In genomic region chr20:36162272-36162966, GRCh38 we compare ENCODE assay signal across 15 cellular contexts. TPM values are rescaled to one million over a fixed set of nuclear protein-coding genes. Genes with fewer than 3 reads are reported as not detected.
DNase-seq lines count a peak whose midpoint lies in the region; ATAC-seq, FAIRE-seq and TF ChIP-seq lines count a peak whose summit lies in the region.
"Had no signal": no experiment of that assay in that cellular context is flagged by ENCODE, and none has a peak within 500 bp of the region (broad histone marks: within the 10 kb centered on the region; RNA-seq: fewer than 3 reads in every experiment).

No MANE protein-coding gene starts in this region.

- H3K18ac ChIP-seq in IMR-90 (ENCODE audit: low read depth, low read length): no peak overlapping the region

- no peak for TF ChIP-seq CTCF in AG10803 (conservative IDR thresholded peaks at IDR 0.05; ENCODE audit: low read length)
- TF ChIP-seq CTCF in IMR-90 (conservative IDR thresholded peaks at IDR 0.05; ENCODE audit: low read depth, low read length): no peak
- TF ChIP-seq CTCF in stomach (IDR thresholded peaks at IDR 0.05): no peak

- TF ChIP-seq EP300 in stomach (IDR thresholded peaks at IDR 0.05): no peak

- ATAC-seq in IMR-90 (ENCODE audit: low read depth) (peak; percentile 29), left ventricle myocardium superior (peak; percentile 57), GM18867 (IDR thresholded peaks at IDR 0.05; ENCODE audit: unreplicated experiment) (no peak)
- ATAC-seq: activated T-cell treated with anti-CD3 and anti-CD28 coated beads, Interleukin-2, amount 50 U/mL, for 72 hours; effector memory CD8-positive, alpha-beta T cell; stimulated activated naive CD8-positive, alpha-beta T cell treated with anti-CD3 and anti-CD28 coated beads, Interleukin-15, Interleukin-2, amounts not matched to agents 100 U/mL and 50 U/mL, for 24 hours had no signal

- no peak overlapping the region for H4K91ac ChIP-seq in IMR-90 (ENCODE audit: insufficient read depth, low read depth, low read length)

- H3K4me1 ChIP-seq in IMR-90 (ENCODE audit: control insufficient read depth, insufficient read depth, low read length) (peaks cover 4% of the 10 kb centered on the region; the same call in 1 of the 2 replicates), SJCRH30 (peaks cover 7% of the 10 kb centered on the region; the same call in 1 of the 2 replicates), stomach (peaks cover 0 to 15% (median 1%) of the 10 kb centered on the region in 4 donors)
- H3K4me1 ChIP-seq: parathyroid adenoma had no signal

- H3K27me3 ChIP-seq in IMR-90 (ENCODE audit: control insufficient read depth, insufficient read depth, low read length) (no peaks in the 10 kb centered on the region), SJCRH30 (0 out of 2 replicates have a peak, but pooled peaks cover 3% of the 10 kb centered on the region), stomach (no peaks in the 10 kb centered on the region)

- no peak overlapping the region for H3K9ac ChIP-seq in IMR-90 (ENCODE audit: low read depth, low read length)
- H3K9ac ChIP-seq: parathyroid adenoma had no signal

- H2AFZ ChIP-seq in IMR-90 (replicated peaks; ENCODE audit: low read length, poor library complexity): peak overlapping the region; percentile 52
- H2AFZ ChIP-seq: parathyroid adenoma had no signal

- 0 out of 2 replicates have a peak overlapping the region, but pooled peaks have one; percentile 24 for H3K23ac ChIP-seq in IMR-90 (ENCODE audit: low read depth, low read length)

- H3K4me3 ChIP-seq in AG10803 (ENCODE audit: low read length): no peak overlapping the region
- no peak overlapping the region for H3K4me3 ChIP-seq in IMR-90 (ENCODE audit: insufficient read depth, low read depth, low read length)
- H3K4me3 ChIP-seq in SJCRH30: peak overlapping the region; percentile 1; the same call in 1 of the 2 replicates
- H3K4me3 ChIP-seq in stomach: no peak overlapping the region

- peaks cover 8% of the 10 kb centered on the region; the same call in 1 of the 2 replicates for H4K20me1 ChIP-seq in IMR-90 (ENCODE audit: insufficient read depth, low read length)

- no peak for FAIRE-seq in GM12891 (lab: Jason Lieb, UNC)

- DNase-seq in AG10803 (ENCODE audit: low read depth) (peak; percentile 16), IMR-90 (peak; percentile 15), SJCRH30 (peak; percentile 70 to 81), left ventricle myocardium superior (peak; percentile 44), stomach (no peak), GM12891 (ENCODE audit: insufficient read length, low spot score) (no peak), putamen (ENCODE audit: low spot score) (no peak)
- DNase-seq: activated T-cell treated with anti-CD3 and anti-CD28 coated beads, Interleukin-2, amount 50 U/mL, for 72 hours; effector memory CD8-positive, alpha-beta T cell; mesenchymal stem cell; NCI-H526; stimulated activated naive CD8-positive, alpha-beta T cell treated with anti-CD3 and anti-CD28 coated beads, Interleukin-15, Interleukin-2, amounts not matched to agents 100 U/mL and 50 U/mL, for 24 hours had no signal

- no peak overlapping the region for H3K27ac ChIP-seq in IMR-90 (ENCODE audit: insufficient read depth, low read length)
- H3K27ac ChIP-seq in SJCRH30: no peak overlapping the region
- no peak overlapping the region for H3K27ac ChIP-seq in stomach
- H3K27ac ChIP-seq: C4-2B, parathyroid adenoma had no signal

- peaks cover 0 to 13% of the 10 kb centered on the region in 2 experiments; a peak in 2 of 4 replicates for H3K79me1 ChIP-seq in IMR-90 (ENCODE audit: low read depth in 1 of 2, low read length in 2 of 2)

- H3K14ac ChIP-seq in IMR-90 (replicated peaks; ENCODE audit: low read depth, low read length): 0 out of 2 replicates have a peak overlapping the region, but pooled peaks have one; percentile 35

- peaks cover 4% of the 10 kb centered on the region; the same call in 1 of the 2 replicates for H3K9me1 ChIP-seq in IMR-90 (ENCODE audit: insufficient read depth, low read length)

- no peak overlapping the region for H2BK5ac ChIP-seq in IMR-90 (ENCODE audit: low read depth, low read length, poor library complexity, severe bottlenecking)

- BruUV-seq in IMR-90 (replicated peaks; lab: Mats Ljungman, UMichigan): no TSS peak

- no peak overlapping the region for H4K5ac ChIP-seq in IMR-90 (ENCODE audit: low read depth, low read length)

- H3K4me2 ChIP-seq in IMR-90 (ENCODE audit: low read depth, low read length): no peak overlapping the region

- H2AK9ac ChIP-seq in IMR-90 (replicated peaks; ENCODE audit: low read depth, low read length, poor library complexity): peak overlapping the region; percentile 80

- H3K9me3 ChIP-seq in IMR-90 (ENCODE audit: control insufficient read depth, insufficient read depth, low read length) (no peaks in the 10 kb centered on the region), SJCRH30 (replicated peaks) (no peaks in the 10 kb centered on the region), stomach (no peaks in the 10 kb centered on the region)

- TF ChIP-seq RAD21 in IMR-90 (IDR thresholded peaks at IDR 0.05; ENCODE audit: low read length): no peak

- CTCF ChIA-PET in IMR-90 (lab: Yijun Ruan, JAX): no interaction called here

- no peak overlapping the region for H3K4ac ChIP-seq in IMR-90 (ENCODE audit: low read depth, low read length)

- 68% methylated on average over 5 of the region's 14 CpGs; no CpG with 5 or more reads in 1 of the 2 experiments for WGBS in IMR-90 (ENCODE audit: extremely low coverage in 2 of 2, insufficient read length in 1 of 2), 2 experiments
- 50 to 56% (median 52%) methylated on average over 6 to 14 of the region's 14 CpGs for WGBS in stomach, 5 donors

- H2BK120ac ChIP-seq in IMR-90 (ENCODE audit: low read depth, low read length): no peak overlapping the region

- H3K56ac ChIP-seq in IMR-90 (ENCODE audit: extremely low read depth, insufficient read depth, low read length): no peak overlapping the region

- H4K8ac ChIP-seq in IMR-90 (ENCODE audit: low read depth in 2 of 2, low read length in 2 of 2): no peak overlapping the region

- intact Hi-C loops in IMR-90 (cut with micrococcal nuclease) (no loop called here), left ventricle myocardium superior (cut with micrococcal nuclease) (no loop called here), stomach (cut with DNase I; ENCODE audit: low total_unique reads) (no loop called here)

- in situ Hi-C loops in IMR-90 (cut with MboI; ENCODE audit: low sequenced_read_pairs): no loop called here

- no peak overlapping the region for H2BK20ac ChIP-seq in IMR-90 (ENCODE audit: low read depth, low read length)

- H3K36me3 ChIP-seq in IMR-90 (ENCODE audit: control insufficient read depth, insufficient read depth, low read length): no peaks in the 10 kb centered on the region
- no peaks in the 10 kb centered on the region for H3K36me3 ChIP-seq in SJCRH30
- no peaks in the 10 kb centered on the region for H3K36me3 ChIP-seq in stomach

- H2BK15ac ChIP-seq in IMR-90 (ENCODE audit: low read depth, low read length): no peak overlapping the region

- H2AK5ac ChIP-seq in IMR-90 (ENCODE audit: low read depth, low read length): no peak overlapping the region

- dilution Hi-C loops in IMR-90 (cut with HindIII; ENCODE audit: low sequenced_read_pairs, unreplicated experiment): no loop called here

- TF ChIP-seq POLR2A in IMR-90 (IDR thresholded peaks at IDR 0.05; ENCODE audit: low read depth, low read length) (no peak), stomach (IDR thresholded peaks at IDR 0.05) (no peak), GM12891 (IDR thresholded peaks at IDR 0.05; ENCODE audit: low read depth, low read length) (no peak)

- POLR2A ChIA-PET in IMR-90 (lab: Charles Lee; ENCODE audit: unreplicated experiment): no interaction called here

TF ChIP-seq in IMR-90, 13 proteins besides CTCF, POLR2A, EP300 and RAD21:
- TF ChIP-seq, protein P1, sequence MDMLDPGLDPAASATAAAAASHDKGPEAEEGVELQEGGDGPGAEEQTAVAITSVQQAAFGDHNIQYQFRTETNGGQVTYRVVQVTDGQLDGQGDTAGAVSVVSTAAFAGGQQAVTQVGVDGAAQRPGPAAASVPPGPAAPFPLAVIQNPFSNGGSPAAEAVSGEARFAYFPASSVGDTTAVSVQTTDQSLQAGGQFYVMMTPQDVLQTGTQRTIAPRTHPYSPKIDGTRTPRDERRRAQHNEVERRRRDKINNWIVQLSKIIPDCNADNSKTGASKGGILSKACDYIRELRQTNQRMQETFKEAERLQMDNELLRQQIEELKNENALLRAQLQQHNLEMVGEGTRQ (IDR thresholded peaks at IDR 0.05; ENCODE audit: low read depth, low read length): 0 out of 2 replicates have a peak, but pooled peaks have one; percentile 19
- TF ChIP-seq MAFK (IDR thresholded peaks at IDR 0.05; ENCODE audit: low read depth, low read length): no peak

TF ChIP-seq in GM12891, 5 proteins besides CTCF, POLR2A, EP300 and RAD21:
- no peak for TF ChIP-seq POU2F2 (IDR thresholded peaks at IDR 0.05; ENCODE audit: low read depth, low read length)
- no peak for TF ChIP-seq TAF1 (IDR thresholded peaks at IDR 0.05; ENCODE audit: low read depth, low read length)
- TF ChIP-seq PAX5 (IDR thresholded peaks at IDR 0.05; ENCODE audit: insufficient read depth, low read length, severe bottlenecking): no peak
- no peak for TF ChIP-seq POLR2AphosphoS5 (IDR thresholded peaks at IDR 0.05; ENCODE audit: low read depth, low read length)
- TF ChIP-seq SPI1 (IDR thresholded peaks at IDR 0.05; ENCODE audit: low read depth, low read length): no peak

RNA-seq across cellular contexts. Expression of gene EPB41L1, which starts 7.9 kb away (rescaled TPM):
- total RNA-seq in IMR-90 (2012; rRNA removed) (12.5 and 13.9 TPM in 2 replicates), left ventricle myocardium superior (19.6 TPM), stomach (100 to 1,000 TPM in 2 of 5 donors, 10 to 100 TPM in 3; 40.2 to 271 (median 99.2) TPM)
- polyA plus RNA-seq in IMR-90 (2012; rRNA removed) (33.6 and 33.7 TPM in 2 replicates), stomach (10 to 100 TPM; 25.9 to 36.0 (median 29.5) TPM)
- 25.6 and 29.3 TPM in 2 replicates for polyA plus RNA-seq in IMR-90 (2012; cell fraction: cytosol; rRNA removed)
- polyA plus RNA-seq in IMR-90 (2012; cell fraction: nucleus; rRNA removed; ENCODE audit: low replicate concordance): 15.7 and 18.4 TPM in 2 replicates
- total RNA-seq in SJCRH30 (2014; rRNA removed; shearing (Covaris generic)): 6.7 and 8.0 TPM in 2 replicates
- polyA plus RNA-seq in GM12891 (2012; ENCODE audit: low read depth, missing spikeins): 0.32 TPM

Comparison
In these comparisons a context has a peak if more than half of its experiments do, and no peak if none do; other contexts are left out.
1. DNase-seq: peak in AG10803 (single experiment), IMR-90 (single experiment), SJCRH30 (2 of 2) and left ventricle myocardium superior (single experiment); none in stomach (single experiment), GM12891 (single experiment) and putamen (single experiment).